Comparison of ENCODE assay signal across 9 cellular contexts in genomic region chr18:8890957-8891464, GRCh38.
A peak's percentile ranks its signal among the peaks of the same experiment; 100 is the strongest.
DNase-seq lines count a peak whose midpoint lies in the region; ATAC-seq, FAIRE-seq and TF ChIP-seq lines count a peak whose summit lies in the region.
"Had no signal": no experiment of that assay in that cellular context is flagged by ENCODE, and none has a peak within 500 bp of the region (broad histone marks: within the 10 kb centered on the region; RNA-seq: fewer than 3 reads in every experiment).

No MANE protein-coding gene starts in this region.

- H3K4me1 Mint-ChIP-seq in nephron progenitor cell, result peaks cover 8% of the 10 kb centered on the region
- H3K4me1 Mint-ChIP-seq in activated CD4-positive, alpha-beta T cell treated with anti-CD3 and anti-CD28 coated beads, Interleukin-2, amount 10 ng/mL, durations not matched to agents 24 days and 14 days, result no peaks in the 10 kb centered on the region
- no peaks in the 10 kb centered on the region for H3K4me1 Mint-ChIP-seq in activated naive CD8-positive, alpha-beta T cell treated with anti-CD3 and anti-CD28 coated beads, Interleukin-2, amount 50 U/mL, for 24 hours

- H3K36me3 ChIP-seq in endothelial cell of umbilical vein (ENCODE audit: control insufficient read depth in 2 of 2, extremely low read depth in 1 of 2, insufficient read depth in 2 of 2, low read length in 2 of 2), result no peaks in the 10 kb centered on the region

- no peaks in the 10 kb centered on the region for H4K20me1 ChIP-seq in endothelial cell of umbilical vein (replicated peaks; ENCODE audit: control insufficient read depth, extremely low read depth, insufficient read depth, low read length)

- no peak overlapping the region for H3K4me3 Mint-ChIP-seq in nephron progenitor cell
- H3K4me3 Mint-ChIP-seq in activated CD4-positive, alpha-beta T cell treated with anti-CD3 and anti-CD28 coated beads, Interleukin-2, amount 10 ng/mL, durations not matched to agents 24 days and 14 days, result no peak overlapping the region
- H3K4me3 Mint-ChIP-seq in activated naive CD8-positive, alpha-beta T cell treated with anti-CD3 and anti-CD28 coated beads, Interleukin-2, amount 50 U/mL, for 24 hours, result no peak overlapping the region
- H3K4me3 Mint-ChIP-seq: stimulated activated naive CD8-positive, alpha-beta T cell treated with anti-CD3 and anti-CD28 coated beads, Interleukin-15, Interleukin-2, amounts not matched to agents 100 ng/mL and 50 ng/mL, for 24 hours had no signal

- peak overlapping the region; percentile 67 for H3K27ac ChIP-seq in endothelial cell of umbilical vein (ENCODE audit: insufficient read depth, low read depth, low read length)

- H3K27me3 ChIP-seq in endothelial cell of umbilical vein (ENCODE audit: control insufficient read depth in 2 of 2, insufficient read depth in 2 of 2, low read length in 2 of 2), result no peaks in the 10 kb centered on the region

- CTCF ChIA-PET in endothelial cell of umbilical vein (lab: Charles Lee), result interaction anchor here (1.2 to 1.4 kb wide), 2 partner anchors 13 to 91 kb away, joined by 3 to 4 read pairs; no protein-coding TSS in a partner anchor

- FAIRE-seq in endothelial cell of umbilical vein (lab: Jason Lieb, UNC), result peak; percentile 67

- no TSS peak for BruUV-seq in endothelial cell of umbilical vein (replicated peaks; lab: Mats Ljungman, UMichigan)

- no peak overlapping the region for H3K27ac Mint-ChIP-seq in nephron progenitor cell
- no peak overlapping the region for H3K27ac Mint-ChIP-seq in activated CD4-positive, alpha-beta T cell treated with anti-CD3 and anti-CD28 coated beads, Interleukin-2, amount 10 ng/mL, durations not matched to agents 24 days and 14 days
- H3K27ac Mint-ChIP-seq in activated naive CD8-positive, alpha-beta T cell treated with anti-CD3 and anti-CD28 coated beads, Interleukin-2, amount 50 U/mL, for 24 hours, result no peak overlapping the region
- H3K27ac Mint-ChIP-seq: stimulated activated naive CD8-positive, alpha-beta T cell treated with anti-CD3 and anti-CD28 coated beads, Interleukin-15, Interleukin-2, amounts not matched to agents 100 ng/mL and 50 ng/mL, for 24 hours had no signal

- H3K9me3 Mint-ChIP-seq in nephron progenitor cell, result peaks cover 30% of the 10 kb centered on the region
- peaks cover 12% of the 10 kb centered on the region for H3K9me3 Mint-ChIP-seq in activated CD4-positive, alpha-beta T cell treated with anti-CD3 and anti-CD28 coated beads, Interleukin-2, amount 10 ng/mL, durations not matched to agents 24 days and 14 days
- peaks cover 21% of the 10 kb centered on the region for H3K9me3 Mint-ChIP-seq in activated naive CD8-positive, alpha-beta T cell treated with anti-CD3 and anti-CD28 coated beads, Interleukin-2, amount 50 U/mL, for 24 hours

- no peak for ATAC-seq in GM21529 (IDR thresholded peaks at IDR 0.05; ENCODE audit: unreplicated experiment)
- no peak for ATAC-seq in activated naive CD8-positive, alpha-beta T cell treated with anti-CD3 and anti-CD28 coated beads, Interleukin-2, amount 50 U/mL, for 24 hours
- ATAC-seq in GM21786 (IDR thresholded peaks at IDR 0.05; ENCODE audit: unreplicated experiment), result no peak

- no peak for TF ChIP-seq POLR2A in endothelial cell of umbilical vein (IDR thresholded peaks at IDR 0.05; ENCODE audit: low read depth, low read length)

- no peaks in the 10 kb centered on the region for H3K9me1 ChIP-seq in endothelial cell of umbilical vein (replicated peaks; ENCODE audit: control insufficient read depth, extremely low read depth, insufficient read depth, low read length)

- H3K4me1 ChIP-seq in endothelial cell of umbilical vein (ENCODE audit: control insufficient read depth, extremely low read depth, insufficient read depth, low read length), result peaks cover 21% of the 10 kb centered on the region

- TF ChIP-seq CTCF in endothelial cell of umbilical vein (IDR thresholded peaks at IDR 0.05; ENCODE audit: extremely low read depth in 1 of 2, insufficient read depth in 1 of 2, low read depth in 1 of 2, low read length in 2 of 2) (no peak), nephron progenitor cell (IDR thresholded peaks at IDR 0.05) (no peak)

- dilution Hi-C loops in endothelial cell of umbilical vein (cut with MboI; ENCODE audit: extremely low pct_ligation_motif_present, low sequenced_read_pairs), result no loop called here

- no peaks in the 10 kb centered on the region for H3K79me2 ChIP-seq in endothelial cell of umbilical vein (ENCODE audit: control insufficient read depth, insufficient read depth, low read length)

- no peak overlapping the region for H2AFZ ChIP-seq in endothelial cell of umbilical vein (ENCODE audit: low read depth, low read length)

- no peak overlapping the region for H3K4me3 ChIP-seq in endothelial cell of umbilical vein (replicated peaks in 1 of 3; ENCODE audit: insufficient read depth in 1 of 3, low read depth in 1 of 3, low read length in 3 of 3)

- peak overlapping the region; percentile 51 for H3K9ac ChIP-seq in endothelial cell of umbilical vein (replicated peaks; ENCODE audit: extremely low read depth, insufficient read depth, low read length)

- peak overlapping the region; percentile 78 for H3K4me2 ChIP-seq in endothelial cell of umbilical vein (ENCODE audit: insufficient read depth, low read length)

- no peaks in the 10 kb centered on the region for H3K36me3 Mint-ChIP-seq in nephron progenitor cell (ENCODE audit: low read depth)
- no peaks in the 10 kb centered on the region for H3K36me3 Mint-ChIP-seq in activated CD4-positive, alpha-beta T cell treated with anti-CD3 and anti-CD28 coated beads, Interleukin-2, amount 10 ng/mL, durations not matched to agents 24 days and 14 days (ENCODE audit: low read depth)
- no peaks in the 10 kb centered on the region for H3K36me3 Mint-ChIP-seq in activated naive CD8-positive, alpha-beta T cell treated with anti-CD3 and anti-CD28 coated beads, Interleukin-2, amount 50 U/mL, for 24 hours (ENCODE audit: low read depth)

- intact Hi-C loops in endothelial cell of umbilical vein (cut with micrococcal nuclease), result loop anchor here (1.0 to 10.0 kb wide), 4 partner anchors 90 to 236 kb away; partner anchors contain the start of gene MTCL1
- intact Hi-C loops in activated CD4-positive, alpha-beta T cell treated with anti-CD3 and anti-CD28 coated beads, Interleukin-2, amount 10 ng/mL, durations not matched to agents 24 days and 14 days (cut with micrococcal nuclease), result no loop called here

- DNase-seq in ELF-1 (ENCODE audit: low read depth, low spot score), result peak; percentile 86
- DNase-seq in NCI-H2227 treated with DMSO at 0.1 percent for 48 hours (lab: John Stamatoyannopoulos, UW), result peak; percentile 30
- peak; percentile 83 for DNase-seq in endothelial cell of umbilical vein (ENCODE audit: low read depth, low spot score)
- peak; percentile 14 for DNase-seq in nephron progenitor cell
- DNase-seq in activated CD4-positive, alpha-beta T cell treated with anti-CD3 and anti-CD28 coated beads, Interleukin-2, amount 10 ng/mL, durations not matched to agents 24 days and 14 days, result no peak
- DNase-seq in activated naive CD8-positive, alpha-beta T cell treated with anti-CD3 and anti-CD28 coated beads, Interleukin-2, amount 50 U/mL, for 24 hours, result no peak

- H3K9me3 ChIP-seq in endothelial cell of umbilical vein (replicated peaks; ENCODE audit: control insufficient read depth, insufficient read depth, low read length), result no peaks in the 10 kb centered on the region

- POLR2A ChIA-PET in endothelial cell of umbilical vein (lab: Charles Lee), result no interaction called here

- H3K27me3 Mint-ChIP-seq in nephron progenitor cell (ENCODE audit: low read depth, poor library complexity), result peaks cover 4% of the 10 kb centered on the region
- H3K27me3 Mint-ChIP-seq in activated CD4-positive, alpha-beta T cell treated with anti-CD3 and anti-CD28 coated beads, Interleukin-2, amount 10 ng/mL, durations not matched to agents 24 days and 14 days, result peaks cover 3% of the 10 kb centered on the region
- peaks cover 5% of the 10 kb centered on the region for H3K27me3 Mint-ChIP-seq in activated naive CD8-positive, alpha-beta T cell treated with anti-CD3 and anti-CD28 coated beads, Interleukin-2, amount 50 U/mL, for 24 hours

TF ChIP-seq in endothelial cell of umbilical vein, 7 proteins besides CTCF, POLR2A, EP300 and RAD21:
- peak; percentile 91 for TF ChIP-seq FOS (IDR thresholded peaks at IDR 0.05; ENCODE audit: borderline replicate concordance, insufficient read depth, low read length)
- peak; percentile 90 for TF ChIP-seq JUN (IDR thresholded peaks at IDR 0.05; ENCODE audit: borderline replicate concordance, insufficient read depth, insufficient read length, low read depth)
- no peak for TF ChIP-seq MAX (IDR thresholded peaks at IDR 0.05; ENCODE audit: insufficient read depth, insufficient read length)
- TF ChIP-seq GATA2 (IDR thresholded peaks at IDR 0.05; ENCODE audit: insufficient read depth, insufficient read length, low read depth, low read length), result peak; percentile 99
- TF ChIP-seq EZH2 (IDR thresholded peaks at IDR 0.05; ENCODE audit: borderline replicate concordance, low read depth, low read length, severe bottlenecking), result no peak
- TF ChIP-seq POLR2AphosphoS5 (IDR thresholded peaks at IDR 0.05; ENCODE audit: insufficient read depth, low read depth, low read length), result no peak
- no peak for TF ChIP-seq MYC (IDR thresholded peaks at IDR 0.05; ENCODE audit: low read depth, low read length)

Comparison
In these comparisons a context has a peak if more than half of its experiments do, and no peak if none do; other contexts are left out.
1. DNase-seq: peak in ELF-1 (single experiment), NCI-H2227 treated with DMSO at 0.1 percent for 48 hours (single experiment), endothelial cell of umbilical vein (single experiment) and nephron progenitor cell (single experiment); none in activated CD4-positive, alpha-beta T cell treated with anti-CD3 and anti-CD28 coated beads, Interleukin-2, amount 10 ng/mL, durations not matched to agents 24 days and 14 days (single experiment) and activated naive CD8-positive, alpha-beta T cell treated with anti-CD3 and anti-CD28 coated beads, Interleukin-2, amount 50 U/mL, for 24 hours (single experiment).